Comparison of ENCODE assay signal across 25 cellular contexts in genomic region chr20:61630240-61630650, GRCh38.
"Had no signal": no experiment of that assay in that cellular context is flagged by ENCODE, and none has a peak within 500 bp of the region (broad histone marks: within the 10 kb centered on the region; RNA-seq: fewer than 3 reads in every experiment).

No MANE protein-coding gene starts in this region.

- H3K27me3 Mint-ChIP-seq: naive B cell; stimulated activated naive CD8-positive, alpha-beta T cell treated with anti-CD3 and anti-CD28 coated beads, Interleukin-15, amount 100 ng/mL, for 72 hours had no signal

- H3K4me1 Mint-ChIP-seq: natural killer cell; stimulated activated memory B cell treated with anti-CD40 and anti-IgM and Interleukin-4, amounts not matched to agents 10 μg/mL and 1 μg/mL and 100 μg/mL, for 72 hours; stimulated activated naive CD8-positive, alpha-beta T cell treated with anti-CD3 and anti-CD28 coated beads, Interleukin-15, amount 100 ng/mL, for 72 hours had no signal

- H3K27me3 ChIP-seq: ovary, right atrium auricular region, right lobe of liver, tibial nerve, upper lobe of left lung, vagina had no signal

- H3K27ac Mint-ChIP-seq: mesothelial cell of epicardium; naive B cell; natural killer cell; nephron progenitor cell; progenitor cell of endocrine pancreas; stimulated activated memory B cell treated with anti-CD40 and anti-IgM and Interleukin-4, amounts not matched to agents 10 μg/mL and 1 μg/mL and 100 μg/mL, for 72 hours had no signal

- H3K4me3 ChIP-seq: left ventricle myocardium inferior, lung, neural progenitor cell, ovary, right atrium auricular region, right lobe of liver, smooth muscle cell, tibial nerve, upper lobe of left lung, vagina had no signal

- H3K36me3 ChIP-seq: left ventricle myocardium inferior, neural progenitor cell, ovary, right atrium auricular region, right lobe of liver, tibial nerve, upper lobe of left lung, vagina had no signal

- H3K9me3 Mint-ChIP-seq: mesothelial cell of epicardium, nephron progenitor cell, neural progenitor cell had no signal

- H3K27ac ChIP-seq: left ventricle myocardium inferior, neural progenitor cell, ovary, right atrium auricular region, right lobe of liver, tibial nerve, upper lobe of left lung, vagina had no signal

- H3K9me3 ChIP-seq: left ventricle myocardium inferior, ovary, right atrium auricular region, right lobe of liver, tibial nerve, upper lobe of left lung, vagina had no signal

- H3K4me1 ChIP-seq: right lobe of liver, tibial nerve, upper lobe of left lung had no signal

- H3K4me3 Mint-ChIP-seq: mesothelial cell of epicardium; naive B cell; natural killer cell; nephron progenitor cell; neural progenitor cell; stimulated activated memory B cell treated with anti-CD40 and anti-IgM and Interleukin-4, amounts not matched to agents 10 μg/mL and 1 μg/mL and 100 μg/mL, for 72 hours; stimulated activated naive CD8-positive, alpha-beta T cell treated with anti-CD3 and anti-CD28 coated beads, Interleukin-15, amount 100 ng/mL, for 72 hours had no signal

- ATAC-seq: natural killer cell; right lobe of liver; stimulated activated memory B cell treated with anti-CD40 and anti-IgM and Interleukin-4, amounts not matched to agents 10 μg/mL and 1 μg/mL and 100 μg/mL, for 72 hours; stimulated activated naive CD8-positive, alpha-beta T cell treated with anti-CD3 and anti-CD28 coated beads, Interleukin-15, amount 100 ng/mL, for 72 hours had no signal

- DNase-seq: islet precursor cell; left ventricle myocardium inferior; mesendoderm; naive B cell; natural killer cell; nephron progenitor cell; ovary; stimulated activated CD4-positive, alpha-beta T cell treated with anti-CD3 and anti-CD28 coated beads, Interleukin-1b, Interleukin-23, amount 100 ng/mL, for 48 hours; stimulated activated CD4-positive, alpha-beta T cell treated with anti-CD3 and anti-CD28 coated beads, Interleukin-2, amount 100 ng/mL, for 48 hours; stimulated activated CD4-positive, alpha-beta T cell treated with anti-CD3 and anti-CD28 coated beads, Interleukin-4, amount 100 ng/mL, for 4 hours; stimulated activated CD8-positive, alpha-beta memory T cell treated with anti-CD3 and anti-CD28 coated beads, Interleukin-4, amount 100 ng/mL, for 48 hours; stimulated activated naive CD4-positive, alpha-beta T cell treated with Interleukin-2 at 50 U/mL for 16 hours; stimulated activated naive CD8-positive, alpha-beta T cell treated with anti-CD3 and anti-CD28 coated beads, Interleukin-15, amount 100 ng/mL, for 72 hours; substantia nigra had no signal

- H3K36me3 Mint-ChIP-seq: mesothelial cell of epicardium; naive B cell; natural killer cell; neural progenitor cell; stimulated activated memory B cell treated with anti-CD40 and anti-IgM and Interleukin-4, amounts not matched to agents 10 μg/mL and 1 μg/mL and 100 μg/mL, for 72 hours had no signal
